11 cellular contexts compared by ENCODE assay signal in the genomic region with DNA sequence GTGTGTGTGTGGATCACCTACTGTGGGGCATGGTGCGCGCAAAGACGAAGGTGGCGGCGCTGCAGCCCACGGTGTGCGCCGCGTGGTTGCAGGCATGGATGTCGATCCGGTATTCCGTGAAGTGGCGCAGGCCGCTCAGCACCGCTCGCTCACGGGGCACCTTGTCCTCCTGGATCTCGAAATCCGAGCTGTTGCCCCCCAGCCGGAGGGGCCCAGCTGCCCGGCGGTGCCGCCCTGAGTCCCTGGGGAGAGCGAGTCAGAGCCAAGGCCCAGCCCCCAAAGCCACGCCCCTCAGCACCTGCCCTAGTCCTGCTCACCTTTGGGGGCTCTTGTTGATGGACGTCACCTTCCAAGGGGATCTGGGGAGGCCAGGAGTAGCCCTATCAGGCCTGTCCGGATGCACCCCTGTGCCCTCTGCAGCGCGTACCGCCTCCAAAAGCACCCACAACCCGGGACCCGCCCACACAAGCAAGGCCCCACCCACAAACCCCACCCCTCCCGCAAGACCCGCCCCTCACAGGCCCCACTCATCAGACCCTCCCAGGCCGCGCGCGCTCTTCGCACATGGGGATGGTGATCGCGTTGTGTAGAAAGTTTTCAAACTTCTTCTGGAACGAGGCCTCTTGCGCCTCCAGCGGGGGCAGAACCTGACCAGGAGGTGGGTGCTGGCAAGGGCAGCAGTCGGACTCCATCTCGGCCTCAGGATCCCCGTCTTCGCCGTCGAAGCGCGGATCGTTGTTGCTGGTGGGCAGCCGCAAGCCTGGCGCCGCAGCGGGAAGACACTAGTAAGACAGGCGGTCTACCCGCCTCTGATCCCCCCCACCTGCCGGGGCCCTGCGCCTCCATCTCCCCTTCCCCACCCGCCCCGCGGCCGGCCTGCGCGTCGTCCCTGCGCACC. TPM values are rescaled to one million over a fixed set of nuclear protein-coding genes. Genes with fewer than 3 reads are reported as not detected.
DNase-seq lines count a peak whose midpoint lies in the region; ATAC-seq and TF ChIP-seq lines count a peak whose summit lies in the region.
"Had no signal": no experiment of that assay in that cellular context is flagged by ENCODE, and none has a peak within 500 bp of the region (broad histone marks: within the 10 kb centered on the region; RNA-seq: fewer than 3 reads in every experiment).

No MANE protein-coding gene starts in this region.

- no peak overlapping the region for H3K4me2 ChIP-seq in mammary epithelial cell (ENCODE audit: insufficient read depth, low read depth, low read length)

- H3K36me3 Mint-ChIP-seq in CD4-positive, alpha-beta memory T cell = peaks cover 0 to 4% of the 10 kb centered on the region in 2 donors
- H3K36me3 Mint-ChIP-seq in WTC11 = no peaks in the 10 kb centered on the region
- H3K36me3 Mint-ChIP-seq in brain = no peaks in the 10 kb centered on the region
- no peaks in the 10 kb centered on the region for H3K36me3 Mint-ChIP-seq in naive thymus-derived CD8-positive, alpha-beta T cell

- dilution Hi-C loops in mammary epithelial cell (cut with HindIII; ENCODE audit: low sequenced_read_pairs) = no loop called here

- WGBS in mammary epithelial cell (ENCODE audit: low coverage, missing lambda C conversion rate) = 24% methylated on average over 15 of the region's 69 CpGs
- 9 to 17% methylated on average over 35 to 36 of the region's 69 CpGs for WGBS in lower leg skin, 2 donors

- intact Hi-C loops in CD4-positive, alpha-beta memory T cell (cut with micrococcal nuclease) = no loop called here
- intact Hi-C loops in mammary epithelial cell (cut with micrococcal nuclease) (no loop called here), lower leg skin (cut with DNase I; ENCODE audit: low total_unique reads) (no loop called here)

- CTCF ChIA-PET in CD4-positive, alpha-beta memory T cell (lab: Charles Lee; ENCODE audit: partially characterized antibody) = interaction anchor here (1.4 to 5.9 kb wide), 3 partner anchors 10 to 44 kb away, joined by 3 to 47 read pairs (median 7); partner anchors contain the start of genes INSRR and NTRK1
- CTCF ChIA-PET in WTC11 (lab: Charles Lee) (interaction anchor here (0.7 to 6.1 kb wide), 7 partner anchors 12 to 75 kb away, joined by 3 to 81 read pairs (median 4); partner anchors contain the start of genes INSRR, LRRC71 and NTRK1), mammary epithelial cell (lab: Charles Lee; ENCODE audit: low non-redundant PET) (no interaction called here)

- peak overlapping the region in 2 of 7 donors; percentile 37 to 47 for H3K27ac Mint-ChIP-seq in CD4-positive, alpha-beta memory T cell
- H3K27ac Mint-ChIP-seq in WTC11 = no peak overlapping the region
- H3K27ac Mint-ChIP-seq in brain = peak overlapping the region in 1 of 5 experiments; percentile 60
- peak overlapping the region in 3 of 10 donors; percentile 31 to 87 (median 65) for H3K27ac Mint-ChIP-seq in naive thymus-derived CD8-positive, alpha-beta T cell

- no peaks in the 10 kb centered on the region for H3K36me3 ChIP-seq in CD4-positive, alpha-beta memory T cell (ENCODE audit: insufficient read depth, low read length)
- no peaks in the 10 kb centered on the region for H3K36me3 ChIP-seq in mammary epithelial cell (ENCODE audit: insufficient read depth, low read length)
- H3K36me3 ChIP-seq: sigmoid colon had no signal

- no peak for TF ChIP-seq CTCF in WTC11 (IDR thresholded peaks at IDR 0.05)
- TF ChIP-seq CTCF in brain (conservative IDR thresholded peaks at IDR 0.05) = no peak
- no peak for TF ChIP-seq CTCF in mammary epithelial cell (conservative IDR thresholded peaks at IDR 0.05 in 1 of 2, IDR thresholded peaks at IDR 0.05 in 1 of 2; ENCODE audit: extremely low read depth in 1 of 2, insufficient read depth in 1 of 2, low read depth in 1 of 2, low read length in 2 of 2)
- TF ChIP-seq CTCF in lower leg skin (IDR thresholded peaks at IDR 0.05) = no peak

- no peak overlapping the region for H3K9ac ChIP-seq in mammary epithelial cell (ENCODE audit: insufficient read depth, low read length)

- in situ Hi-C loops in mammary epithelial cell (cut with MboI; ENCODE audit: low sequenced_read_pairs in 2 of 2) = no loop called here

- peak overlapping the region; percentile 8 to 62 (median 55) for H3K4me3 Mint-ChIP-seq in CD4-positive, alpha-beta memory T cell
- H3K4me3 Mint-ChIP-seq in WTC11 (peak overlapping the region; percentile 72), brain (peak overlapping the region in 4 of 5 experiments; percentile 65 to 77 (median 68))
- H3K4me3 Mint-ChIP-seq in naive thymus-derived CD8-positive, alpha-beta T cell = peak overlapping the region; percentile 64 to 83 (median 76)

- peaks cover 25% of the 10 kb centered on the region for H3K4me1 ChIP-seq in CD4-positive, alpha-beta memory T cell (ENCODE audit: insufficient read depth, low read length)
- H3K4me1 ChIP-seq in mammary epithelial cell (ENCODE audit: insufficient read depth, low read length) = peaks cover 5% of the 10 kb centered on the region

- BruUV-seq in mammary epithelial cell (replicated peaks; lab: Mats Ljungman, UMichigan) = no TSS peak

- no peak overlapping the region for H3K27ac ChIP-seq in CD4-positive, alpha-beta memory T cell (ENCODE audit: low read depth, low read length)
- no peak overlapping the region for H3K27ac ChIP-seq in mammary epithelial cell (ENCODE audit: insufficient read depth, low read depth, low read length)
- H3K27ac ChIP-seq: sigmoid colon had no signal

- peaks cover 32 to 48% of the 10 kb centered on the region in 2 donors for H3K27me3 Mint-ChIP-seq in CD4-positive, alpha-beta memory T cell
- H3K27me3 Mint-ChIP-seq in WTC11 (ENCODE audit: low read depth) (peaks cover 94% of the 10 kb centered on the region), brain (peaks cover 85% of the 10 kb centered on the region)
- H3K27me3 Mint-ChIP-seq in naive thymus-derived CD8-positive, alpha-beta T cell = peaks cover 14 to 55% (median 40%) of the 10 kb centered on the region in 5 donors

- H3K4me3 ChIP-seq in CD4-positive, alpha-beta memory T cell (ENCODE audit: low read length in 2 of 2) = no peak overlapping the region
- H3K4me3 ChIP-seq in mammary epithelial cell (replicated peaks in 1 of 3; ENCODE audit: insufficient read depth in 1 of 3, low read depth in 2 of 3, low read length in 3 of 3) (no peak overlapping the region), lower leg skin (ENCODE audit: low read depth, poor library complexity, severe bottlenecking) (no peak overlapping the region)
- H3K4me3 ChIP-seq: sigmoid colon had no signal

- H3K4me1 Mint-ChIP-seq in CD4-positive, alpha-beta memory T cell = peaks cover 8 to 53% (median 30%) of the 10 kb centered on the region in 4 donors
- H3K4me1 Mint-ChIP-seq in WTC11 = peaks cover 16% of the 10 kb centered on the region
- peaks cover 16% of the 10 kb centered on the region for H3K4me1 Mint-ChIP-seq in brain
- H3K4me1 Mint-ChIP-seq in naive thymus-derived CD8-positive, alpha-beta T cell = peaks cover 13 to 37% (median 35%) of the 10 kb centered on the region in 4 donors

- peak in 4 of 5 donors; percentile 19 to 31 (median 22) for DNase-seq in CD4-positive, alpha-beta memory T cell
- DNase-seq in WTC11 (ENCODE audit: low spot score) (peak; percentile 54), NCI-H510A treated with DMSO at 0.1 percent for 48 hours (lab: John Stamatoyannopoulos, UW) (no peak), mammary epithelial cell (no peak), lower leg skin (ENCODE audit: low spot score in 2 of 2) (no peak)
- DNase-seq in naive thymus-derived CD8-positive, alpha-beta T cell = peak in 9 of 10 donors; percentile 25 to 76 (median 50)
- DNase-seq: sigmoid colon had no signal

- H3K9me3 ChIP-seq in CD4-positive, alpha-beta memory T cell (ENCODE audit: control insufficient read depth in 1 of 2, low read length in 2 of 2) = no peaks in the 10 kb centered on the region
- H3K9me3 ChIP-seq in mammary epithelial cell (replicated peaks; ENCODE audit: insufficient read depth, low read length) = no peaks in the 10 kb centered on the region
- H3K9me3 ChIP-seq: sigmoid colon had no signal

- ATAC-seq in WTC11 (peak; percentile 53), HG03039 (IDR thresholded peaks at IDR 0.05; ENCODE audit: unreplicated experiment) (no peak)
- peak; percentile 55 to 72 for ATAC-seq in naive thymus-derived CD8-positive, alpha-beta T cell

- POLR2A ChIA-PET in CD4-positive, alpha-beta memory T cell (lab: Charles Lee; ENCODE audit: partially characterized antibody) = no interaction called here
- POLR2A ChIA-PET in WTC11 (lab: Charles Lee) = no interaction called here
- POLR2A ChIA-PET in naive thymus-derived CD8-positive, alpha-beta T cell (lab: Charles Lee) = no interaction called here

- H3K27me3 ChIP-seq in CD4-positive, alpha-beta memory T cell (ENCODE audit: insufficient read depth, low read length) = peaks cover 11% of the 10 kb centered on the region
- H3K27me3 ChIP-seq in mammary epithelial cell (ENCODE audit: insufficient read depth, low read length) = peaks cover 3% of the 10 kb centered on the region

- H3K9me3 Mint-ChIP-seq in CD4-positive, alpha-beta memory T cell = no peaks in the 10 kb centered on the region
- H3K9me3 Mint-ChIP-seq in WTC11 = no peaks in the 10 kb centered on the region
- peaks cover 0 to 22% (median 6%) of the 10 kb centered on the region in 5 experiments for H3K9me3 Mint-ChIP-seq in brain
- no peaks in the 10 kb centered on the region for H3K9me3 Mint-ChIP-seq in naive thymus-derived CD8-positive, alpha-beta T cell

- no peaks in the 10 kb centered on the region for H4K20me1 ChIP-seq in mammary epithelial cell (ENCODE audit: insufficient read depth, low read length)

- H3K79me2 ChIP-seq in mammary epithelial cell (ENCODE audit: insufficient read depth, low read length) = no peaks in the 10 kb centered on the region

- no peak for TF ChIP-seq POLR2A in lower leg skin (IDR thresholded peaks at IDR 0.05)

- no peak overlapping the region for H2AFZ ChIP-seq in mammary epithelial cell (ENCODE audit: low read depth, low read length)

RNA-seq across cellular contexts. Expression of gene INSRR, which starts 13.6 kb away (rescaled TPM):
- under 1 TPM in 1 of 2 experiments, not detected in 1; 0.06 TPM for total RNA-seq in CD4-positive, alpha-beta memory T cell
- polyA plus RNA-seq in CD4-positive, alpha-beta memory T cell = not detected
- total RNA-seq in WTC11 (2021) (0.05 to 0.11 TPM in 2 of 3 replicates, not detected in the other), mammary epithelial cell (not detected), lower leg skin (not detected)
- polyA plus RNA-seq in brain (ENCODE audit: insufficient read depth, low read depth, low replicate concordance) (0.42 TPM), mammary epithelial cell (not detected)
- total RNA-seq in naive thymus-derived CD8-positive, alpha-beta T cell = not detected
- polyA plus RNA-seq in naive thymus-derived CD8-positive, alpha-beta T cell = not detected
- not detected for polyA minus RNA-seq in mammary epithelial cell
- total RNA-seq: LHCN-M2, sigmoid colon, subcutaneous adipose tissue had no signal

RNA-seq across cellular contexts. Expression of gene NTRK1, which starts 15.4 kb away (rescaled TPM):
- total RNA-seq in CD4-positive, alpha-beta memory T cell = under 1 TPM in 1 of 2 experiments, not detected in 1; 0.23 TPM
- not detected for polyA plus RNA-seq in CD4-positive, alpha-beta memory T cell
- 0.23 to 0.42 TPM (median 0.23 TPM) in 3 replicates for total RNA-seq in WTC11 (2021)
- 0.32 TPM for polyA plus RNA-seq in brain (ENCODE audit: insufficient read depth, low read depth, low replicate concordance)
- total RNA-seq in naive thymus-derived CD8-positive, alpha-beta T cell = not detected
- under 1 TPM in 2 of 3 donors, not detected in 1; 0.14 to 0.25 TPM for polyA plus RNA-seq in naive thymus-derived CD8-positive, alpha-beta T cell
- total RNA-seq in mammary epithelial cell = not detected
- not detected for polyA plus RNA-seq in mammary epithelial cell
- polyA minus RNA-seq in mammary epithelial cell = 2.9 TPM
- under 1 TPM in 1 of 4 donors, not detected in 3; 0.23 TPM for total RNA-seq in lower leg skin
- total RNA-seq: LHCN-M2 had no signal

RNA-seq across cellular contexts. Expression of gene SH2D2A, which starts 28.7 kb away (rescaled TPM):
- total RNA-seq in CD4-positive, alpha-beta memory T cell = 10 to 100 TPM; 55.1 to 63.6 TPM
- 10 to 100 TPM; 29.1 to 53.9 TPM for polyA plus RNA-seq in CD4-positive, alpha-beta memory T cell
- total RNA-seq in WTC11 (2021) = 4.9 to 6.9 TPM (median 6.6 TPM) in 3 replicates
- polyA plus RNA-seq in brain (ENCODE audit: insufficient read depth, low read depth, low replicate concordance) = 0.36 TPM
- 10 to 100 TPM; 24.3 to 24.7 TPM for total RNA-seq in naive thymus-derived CD8-positive, alpha-beta T cell
- polyA plus RNA-seq in naive thymus-derived CD8-positive, alpha-beta T cell = 10 to 100 TPM; 23.6 to 31.5 (median 25.6) TPM
- 1 to 10 TPM in 1 of 2 donors, not detected in 1; 3.6 TPM for total RNA-seq in mammary epithelial cell
- 1.8 TPM for polyA plus RNA-seq in mammary epithelial cell
- polyA minus RNA-seq in mammary epithelial cell = 2.4 TPM
- 1 to 10 TPM in 1 of 4 donors, not detected in 3; 1.5 TPM for total RNA-seq in lower leg skin
- total RNA-seq: LHCN-M2 had no signal

RNA-seq across cellular contexts. Expression of gene PEAR1, which starts 48.2 kb away (rescaled TPM):
- under 1 TPM; 0.32 to 0.36 TPM for total RNA-seq in CD4-positive, alpha-beta memory T cell
- not detected for polyA plus RNA-seq in CD4-positive, alpha-beta memory T cell
- 0.89 to 1.6 TPM (median 1.0 TPM) in 3 replicates for total RNA-seq in WTC11 (2021)
- polyA plus RNA-seq in brain (ENCODE audit: insufficient read depth, low read depth, low replicate concordance) = 2.2 TPM
- total RNA-seq in naive thymus-derived CD8-positive, alpha-beta T cell = under 1 TPM in 1 of 2 experiments, not detected in 1; 0.11 TPM
- not detected for polyA plus RNA-seq in naive thymus-derived CD8-positive, alpha-beta T cell
- 1 to 10 TPM in 1 of 2 donors, under 1 TPM in 1; 0.83 to 4.9 TPM for total RNA-seq in mammary epithelial cell
- 0.17 TPM for polyA plus RNA-seq in mammary epithelial cell
- not detected for polyA minus RNA-seq in mammary epithelial cell
- 10 to 100 TPM in 1 of 4 donors, 1 to 10 TPM in 3; 2.1 to 10.2 (median 6.6) TPM for total RNA-seq in lower leg skin

Comparison
In these comparisons a context has a peak if more than half of its experiments do, and no peak if none do; other contexts are left out.
1. DNase-seq: peak in CD4-positive, alpha-beta memory T cell (4 of 5), WTC11 (single experiment) and naive thymus-derived CD8-positive, alpha-beta T cell (9 of 10); none in NCI-H510A treated with DMSO at 0.1 percent for 48 hours (single experiment), mammary epithelial cell (single experiment) and lower leg skin (0 of 2).
2. Peak in every context shown above with its lines, with median percentiles within 50 percentile points of each other: H3K4me3 Mint-ChIP-seq.